In genomic region chr15:92949604-92950249, GRCh38 we compare ENCODE assay signal across 12 cellular contexts. TPM values are rescaled to one million over a fixed set of nuclear protein-coding genes. Genes with fewer than 3 reads are reported as not detected.
DNase-seq lines count a peak whose midpoint lies in the region; ATAC-seq, FAIRE-seq and TF ChIP-seq lines count a peak whose summit lies in the region.
"Had no signal": no experiment of that assay in that cellular context is flagged by ENCODE, and none has a peak within 500 bp of the region (broad histone marks: within the 10 kb centered on the region; RNA-seq: fewer than 3 reads in every experiment).

No MANE protein-coding gene starts in this region.

- DNase-seq in DMS 273 (lab: John Stamatoyannopoulos, UW; ENCODE audit: unreplicated experiment) (peak; percentile 7), DMS 273 treated with DMSO at 0.1 percent for 48 hours (lab: John Stamatoyannopoulos, UW) (no peak), K562 (ENCODE audit: extremely low read depth in 1 of 4, low spot score in 3 of 4) (no peak), natural killer cell (no peak), amygdala (lab: John Stamatoyannopoulos, UW) (no peak), ascending aorta (ENCODE audit: low spot score in 2 of 2) (no peak), MM.1S (no peak)
- DNase-seq: GF-D8, NCI-H524, thyroid gland had no signal

- H3K4me3 Mint-ChIP-seq in natural killer cell = no peak overlapping the region

- H3K36me3 ChIP-seq in HUES64 (ENCODE audit: insufficient read depth, low read length) = peaks cover 99% of the 10 kb centered on the region
- H3K36me3 ChIP-seq in K562 (ENCODE audit: control insufficient read depth, insufficient read depth, low read length) = peaks cover 94% of the 10 kb centered on the region
- H3K36me3 ChIP-seq in ascending aorta = peaks cover 76 to 81% of the 10 kb centered on the region in 2 donors
- peaks cover 29% of the 10 kb centered on the region for H3K36me3 ChIP-seq in MM.1S (replicated peaks; ENCODE audit: insufficient read depth, low read length)

- H3K9me3 ChIP-seq in HUES64 (ENCODE audit: insufficient read depth, low read depth, low read length) (peaks cover 49% of the 10 kb centered on the region), K562 (replicated peaks; ENCODE audit: control insufficient read depth, insufficient read depth, low read depth, low read length) (peaks cover 16% of the 10 kb centered on the region), ascending aorta (peaks cover 18 to 29% of the 10 kb centered on the region in 2 donors), MM.1S (replicated peaks; ENCODE audit: insufficient read depth, low read length) (no peaks in the 10 kb centered on the region)
- H3K9me3 ChIP-seq: thyroid gland had no signal

- H3K36me3 Mint-ChIP-seq in natural killer cell = peaks cover 46% of the 10 kb centered on the region

- H2AFZ ChIP-seq in K562 (ENCODE audit: low read depth, low read length) (no peak overlapping the region), MM.1S (ENCODE audit: low read length) (no peak overlapping the region)

- TF ChIP-seq CTCF in K562 (IDR thresholded peaks at IDR 0.05 in 2 of 3, conservative IDR thresholded peaks at IDR 0.05 in 1 of 3; ENCODE audit: insufficient read depth in 2 of 3, low read depth in 1 of 3, low read length in 3 of 3) (no peak), natural killer cell (IDR thresholded peaks at IDR 0.05) (no peak), ascending aorta (IDR thresholded peaks at IDR 0.05) (no peak), MM.1S (IDR thresholded peaks at IDR 0.05; ENCODE audit: low read length) (no peak)

- TF ChIP-seq EP300 in K562 (IDR thresholded peaks at IDR 0.05; ENCODE audit: low read length) = no peak

- no peaks in the 10 kb centered on the region for H3K27me3 ChIP-seq in HUES64 (ENCODE audit: insufficient read depth, low read length)
- no peaks in the 10 kb centered on the region for H3K27me3 ChIP-seq in K562 (ENCODE audit: control insufficient read depth in 2 of 2, insufficient read depth in 2 of 2, low read length in 2 of 2)
- no peaks in the 10 kb centered on the region for H3K27me3 ChIP-seq in ascending aorta
- no peaks in the 10 kb centered on the region for H3K27me3 ChIP-seq in MM.1S (replicated peaks; ENCODE audit: insufficient read depth, low read length)
- H3K27me3 ChIP-seq: thyroid gland had no signal

- in situ Hi-C loops in K562 (cut with MboI) = no loop called here

- ATAC-seq in K562 = no peak
- ATAC-seq in natural killer cell = no peak

- H3K79me2 ChIP-seq in K562 (ENCODE audit: control insufficient read depth, insufficient read depth, low read length) (no peaks in the 10 kb centered on the region), MM.1S (ENCODE audit: low read length) (peaks cover 14% of the 10 kb centered on the region; the same call in 1 of the 2 replicates)

- 92% methylated on average over 10 of the region's 10 CpGs for WGBS in HUES64
- WGBS in K562 (ENCODE audit: insufficient coverage, low coverage, missing lambda C conversion rate) = 90% methylated on average over 9 of the region's 10 CpGs

- H4K20me1 ChIP-seq in K562 (replicated peaks; ENCODE audit: control insufficient read depth, insufficient read depth, low read length) (no peaks in the 10 kb centered on the region), MM.1S (ENCODE audit: insufficient read depth, low read length) (no peaks in the 10 kb centered on the region)

- H3K9me1 ChIP-seq in K562 (ENCODE audit: control insufficient read depth, insufficient read depth, low read length) = no peaks in the 10 kb centered on the region

- H3K4me1 Mint-ChIP-seq in natural killer cell = peaks cover 12 to 16% of the 10 kb centered on the region in 2 donors

- H3K9me2 ChIP-seq in MM.1S (replicated peaks; ENCODE audit: insufficient read depth, low read length) = no peaks in the 10 kb centered on the region

- H3K9ac ChIP-seq in HUES64 (ENCODE audit: low read depth, low read length) (no peak overlapping the region), K562 (ENCODE audit: insufficient read depth in 1 of 2, low read depth in 2 of 2, low read length in 2 of 2) (no peak overlapping the region), MM.1S (ENCODE audit: low read length) (no peak overlapping the region)

- no peaks in the 10 kb centered on the region for H3F3A ChIP-seq in MM.1S (ENCODE audit: insufficient read depth, low read length)

- H3K4me2 ChIP-seq in K562 (ENCODE audit: insufficient read depth, low read length) (no peak overlapping the region), MM.1S (ENCODE audit: low read depth, low read length) (no peak overlapping the region)

- H3K27me3 Mint-ChIP-seq in natural killer cell (ENCODE audit: low read depth in 2 of 2) = no peaks in the 10 kb centered on the region

- TF ChIP-seq POLR2A in K562 (conservative IDR thresholded peaks at IDR 0.05) = no peak

- CTCF ChIA-PET in K562 (lab: Yijun Ruan, JAX; ENCODE audit: low intra/inter-chr PET ratio) = interaction anchor here (0.7 kb wide), 1 partner anchor 12 kb away, joined by 3 read pairs; no protein-coding TSS in a partner anchor

- no peak for TF ChIP-seq RAD21 in K562 (CRISPR knock-in tag; conservative IDR thresholded peaks at IDR 0.05 in 1 of 2, IDR thresholded peaks at IDR 0.05 in 1 of 2)

- POLR2A ChIA-PET in K562 (lab: Yijun Ruan, JAX) = interaction anchor here (1.0 kb wide), 1 partner anchor 11 kb away, joined by 4 read pairs; no protein-coding TSS in a partner anchor

- no peak overlapping the region for H3K4me3 ChIP-seq in HUES64 (ENCODE audit: low read length)
- H3K4me3 ChIP-seq in K562 = no peak overlapping the region
- H3K4me3 ChIP-seq in ascending aorta = no peak overlapping the region
- H3K4me3 ChIP-seq in MM.1S (ENCODE audit: low read length) = no peak overlapping the region
- H3K4me3 ChIP-seq: thyroid gland had no signal

- peaks cover 0 to 19% of the 10 kb centered on the region in 2 donors for H3K9me3 Mint-ChIP-seq in natural killer cell

- intact Hi-C loops in K562 (cut with micrococcal nuclease) = no loop called here
- intact Hi-C loops in natural killer cell (cut with micrococcal nuclease) = no loop called here
- intact Hi-C loops in ascending aorta (cut with DNase I) = no loop called here

- H3K27ac ChIP-seq in HUES64 (ENCODE audit: low read depth, low read length) = peak overlapping the region; percentile 36; the same call in 1 of the 2 replicates
- H3K27ac ChIP-seq in K562 (ENCODE audit: extremely low read depth, low read depth, low read length) = no peak overlapping the region
- no peak overlapping the region for H3K27ac ChIP-seq in ascending aorta
- no peak overlapping the region for H3K27ac ChIP-seq in MM.1S (ENCODE audit: low read length)

- peak overlapping the region; percentile 29 to 79 for H3K27ac Mint-ChIP-seq in natural killer cell

- no peaks in the 10 kb centered on the region for H3K4me1 ChIP-seq in HUES64 (ENCODE audit: insufficient read depth, low read length)
- H3K4me1 ChIP-seq in K562 (replicated peaks in 1 of 2; ENCODE audit: control insufficient read depth in 2 of 2, insufficient read depth in 2 of 2, low read length in 2 of 2) = no peaks in the 10 kb centered on the region
- no peaks in the 10 kb centered on the region for H3K4me1 ChIP-seq in ascending aorta
- no peaks in the 10 kb centered on the region for H3K4me1 ChIP-seq in MM.1S (ENCODE audit: low read length)

- no peak for FAIRE-seq in K562 (lab: Jason Lieb, UNC)
- FAIRE-seq: H54 had no signal

- BruUV-seq in K562 (replicated peaks; lab: Mats Ljungman, UMichigan) = no TSS peak

TF ChIP-seq in K562, 482 proteins besides CTCF, POLR2A, EP300 and RAD21 (continues in another document):
- TF ChIP-seq TRIM28 (IDR thresholded peaks at IDR 0.05) = peak; percentile 87
- peak; percentile 83 for TF ChIP-seq ZNF561 (CRISPR knock-in tag; conservative IDR thresholded peaks at IDR 0.05)
- peak; percentile 85 for TF ChIP-seq CBX5 (IDR thresholded peaks at IDR 0.05; ENCODE audit: borderline replicate concordance, low read depth)
- TF ChIP-seq RFX7 (CRISPR knock-in tag; IDR thresholded peaks at IDR 0.05) = no peak
- 0 out of 2 replicates have a peak, but pooled peaks have one; percentile 50 for TF ChIP-seq ZEB2 (IDR thresholded peaks at IDR 0.05)
- no peak for TF ChIP-seq KDM5B (IDR thresholded peaks at IDR 0.05; ENCODE audit: insufficient replicate concordance, low read depth, low read length)

RNA-seq across cellular contexts. Expression of gene CHD2, which starts 49.6 kb away (rescaled TPM):
- polyA plus RNA-seq in HUES64 (2013, experiment 1 of 2) = 15.8 TPM
- 24.0 TPM for polyA plus RNA-seq in HUES64 (2013, experiment 2 of 2)
- total RNA-seq in K562 (2011; cell fraction: chromatin; rRNA removed; ENCODE audit: low replicate concordance) = 221 and 585 TPM in 2 replicates
- 101 and 147 TPM in 2 replicates for total RNA-seq in K562 (2011; cell fraction: nucleolus; rRNA removed)
- 282 and 390 TPM in 2 replicates for total RNA-seq in K562 (2011; cell fraction: nucleoplasm; rRNA removed)
- total RNA-seq in K562 (2014; rRNA removed) (38.9 and 47.3 TPM in 2 replicates), K562 (2014; rRNA removed; fragmentation: Illumina TruSeq; extraction: Trizol) (59.0 and 66.0 TPM in 2 replicates), K562 (2015; rRNA removed; fragmentation: Illumina TruSeq; extraction: Trizol) (45.5 and 49.7 TPM in 2 replicates), K562 (2021) (57.8 and 61.9 TPM in 2 replicates), natural killer cell (100 to 1,000 TPM; 418 to 449 (median 441) TPM), ascending aorta (61.2 TPM)
- polyA plus RNA-seq in K562 (2011; rRNA removed) (56.2 and 63.4 TPM in 2 replicates), K562 (2014; fragmentation: Illumina TruSeq; extraction: Trizol) (57.6 and 70.8 TPM in 2 replicates), K562 (2014; fragmentation: Nextera tagmentation; extraction: Ambion mirVana) (10 to 100 TPM; 50.0 to 53.6 TPM), K562 (2014; rRNA removed) (55.3 and 61.3 TPM in 2 replicates)
- 32.8 and 58.4 TPM in 2 replicates for polyA plus RNA-seq in K562 (2011; cell fraction: cytosol; rRNA removed)
- polyA plus RNA-seq in K562 (2011; cell fraction: nucleus; rRNA removed) = 192 and 194 TPM in 2 replicates
- 33.7 and 57.7 TPM in 2 replicates for polyA plus RNA-seq in K562 (2012)
- 167 and 232 TPM in 2 replicates for polyA minus RNA-seq in K562 (2011; rRNA and poly(A)+ RNA removed)
- polyA minus RNA-seq in K562 (2011; cell fraction: cytosol; rRNA and poly(A)+ RNA removed) = 39.1 and 51.9 TPM in 2 replicates
- 209 and 435 TPM in 2 replicates for polyA minus RNA-seq in K562 (2011; cell fraction: nucleus; rRNA and poly(A)+ RNA removed)
